9 cellular contexts compared by ENCODE assay signal in the genomic region with DNA sequence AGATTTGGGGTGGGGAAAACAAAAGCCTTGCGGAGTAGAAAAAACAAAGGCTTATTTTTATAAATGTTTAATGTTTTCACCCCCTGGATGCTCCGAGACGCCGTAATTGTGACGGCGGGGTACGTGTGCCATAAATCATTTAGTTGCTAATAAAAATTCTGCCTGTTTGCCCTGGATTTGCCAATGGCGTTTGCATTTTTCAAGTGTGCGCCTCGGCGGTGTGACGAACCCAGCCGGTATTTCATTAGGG. TPM values are rescaled to one million over a fixed set of nuclear protein-coding genes. Genes with fewer than 3 reads are reported as not detected.
DNase-seq lines count a peak whose midpoint lies in the region; FAIRE-seq and TF ChIP-seq lines count a peak whose summit lies in the region.
"Had no signal": no experiment of that assay in that cellular context is flagged by ENCODE, and none has a peak within 500 bp of the region (broad histone marks: within the 10 kb centered on the region; RNA-seq: fewer than 3 reads in every experiment).

No MANE protein-coding gene starts in this region.

- H3K27ac Mint-ChIP-seq in glutamatergic neuron (ENCODE audit: unreplicated experiment), result peak overlapping the region; percentile 99

- peak overlapping the region; percentile 95 for H3K4me3 Mint-ChIP-seq in glutamatergic neuron (ENCODE audit: unreplicated experiment)

- H3K27me3 ChIP-seq in small intestine (ENCODE audit: control insufficient read depth in 2 of 2, insufficient read depth in 2 of 2, low read length in 2 of 2), result no peaks in the 10 kb centered on the region

- FAIRE-seq in small intestine (lab: Jason Lieb, UNC) (no peak), GM19239 (lab: Jason Lieb, UNC) (no peak)

- H3K4me1 Mint-ChIP-seq in glutamatergic neuron (ENCODE audit: low read depth, unreplicated experiment), result peaks cover 5% of the 10 kb centered on the region

- peaks cover 23% of the 10 kb centered on the region for H3K27me3 Mint-ChIP-seq in glutamatergic neuron (ENCODE audit: unreplicated experiment)

- WGBS in small intestine, 3 donors, result 0 to 2% (median 1%) methylated on average over 13 of the region's 13 CpGs

- DNase-seq in NCI-H1105 treated with DMSO at 0.1 percent for 48 hours (lab: John Stamatoyannopoulos, UW), result peak; percentile 71
- DNase-seq in NCI-H1105 (lab: John Stamatoyannopoulos, UW), result no peak
- DNase-seq in SK-MEL-5 (ENCODE audit: low read depth, low spot score), result peak; percentile 38
- no peak for DNase-seq in glutamatergic neuron
- DNase-seq in small intestine, result no peak
- no peak for DNase-seq in GM19240 (ENCODE audit: insufficient read length, low spot score)
- no peak for DNase-seq in GM19239 (ENCODE audit: insufficient read length, low spot score)
- DNase-seq in stimulated activated CD4-positive, alpha-beta T cell treated with anti-CD3 and anti-CD28 coated beads, Interleukin-2, amount 100 ng/mL, for 48 hours, result no peak
- DNase-seq: CD4-positive, CD25-positive, alpha-beta regulatory T cell had no signal

- H3K27ac ChIP-seq in small intestine (ENCODE audit: low read depth in 1 of 2, low read length in 1 of 2), result peak overlapping the region; percentile 83 to 98

- H3K4me3 ChIP-seq in small intestine (ENCODE audit: low read depth in 1 of 2, low read length in 2 of 2), result peak overlapping the region; percentile 66 to 91

- H3K36me3 ChIP-seq in small intestine (ENCODE audit: control insufficient read depth in 2 of 2, insufficient read depth in 2 of 2, low read length in 2 of 2), result no peaks in the 10 kb centered on the region

- in situ Hi-C loops in SK-MEL-5 (cut with HindIII; ENCODE audit: low pct_unique_long_range_greater_than_20kb, low sequenced_read_pairs), result no loop called here

- H3K9me3 ChIP-seq in small intestine (ENCODE audit: control insufficient read depth, low read depth), result no peaks in the 10 kb centered on the region

- no peak for TF ChIP-seq CTCF in glutamatergic neuron (IDR thresholded peaks at IDR 0.05; ENCODE audit: partially characterized antibody, unreplicated experiment)

- H3K9me3 Mint-ChIP-seq in glutamatergic neuron (ENCODE audit: unreplicated experiment), result peaks cover 27% of the 10 kb centered on the region

- no peaks in the 10 kb centered on the region for H3K36me3 Mint-ChIP-seq in glutamatergic neuron (ENCODE audit: unreplicated experiment)
- H3K36me3 Mint-ChIP-seq: CD4-positive, CD25-positive, alpha-beta regulatory T cell had no signal

- no peaks in the 10 kb centered on the region for H3K4me1 ChIP-seq in small intestine (ENCODE audit: control insufficient read depth in 2 of 2, insufficient read depth in 1 of 2, low read depth in 1 of 2, low read length in 1 of 2)

RNA-seq across cellular contexts. Expression of gene TNRC18, which starts 2.5 kb away (rescaled TPM):
- total RNA-seq in SK-MEL-5 (2014; rRNA removed; shearing (Covaris generic)), result 40.8 and 44.4 TPM in 2 replicates
- 245 and 313 TPM in 2 replicates for polyA plus RNA-seq in SK-MEL-5 (2015; cell fraction: cytosol; rRNA removed)
- polyA plus RNA-seq in SK-MEL-5 (2015; cell fraction: nucleus; rRNA removed), result 106 and 120 TPM in 2 replicates
- 54.6 TPM for total RNA-seq in glutamatergic neuron (ENCODE audit: unreplicated experiment)
- 10 to 100 TPM in 2 of 3 donors, 1 to 10 TPM in 1; 5.4 to 43.0 (median 15.4) TPM for polyA plus RNA-seq in small intestine

Comparison
In these comparisons a context has a peak if more than half of its experiments do, and no peak if none do; other contexts are left out.
1. DNase-seq: peak in NCI-H1105 treated with DMSO at 0.1 percent for 48 hours (single experiment) and SK-MEL-5 (single experiment); none in NCI-H1105 (single experiment), glutamatergic neuron (single experiment), small intestine (single experiment), GM19240 (single experiment), GM19239 (single experiment) and stimulated activated CD4-positive, alpha-beta T cell treated with anti-CD3 and anti-CD28 coated beads, Interleukin-2, amount 100 ng/mL, for 48 hours (0 of 2).